1 cellular context compared by ENCODE assay signal in genomic region chr9:131758972-131759647, GRCh38.
TF ChIP-seq lines count a peak whose summit lies in the region.

No MANE protein-coding gene starts in this region.

TF ChIP-seq in WTC11, 78 proteins besides CTCF, POLR2A, EP300 and RAD21 (continued from another document):
- TF ChIP-seq OVOL2 (CRISPR knock-in tag; IDR thresholded peaks at IDR 0.05; ENCODE audit: borderline replicate concordance) (no peak), ATF3 (CRISPR knock-in tag; conservative IDR thresholded peaks at IDR 0.05) (no peak), NR1H2 (CRISPR knock-in tag; IDR thresholded peaks at IDR 0.05) (no peak)
